Comparison of ENCODE assay signal across 8 cellular contexts in the genomic region with DNA sequence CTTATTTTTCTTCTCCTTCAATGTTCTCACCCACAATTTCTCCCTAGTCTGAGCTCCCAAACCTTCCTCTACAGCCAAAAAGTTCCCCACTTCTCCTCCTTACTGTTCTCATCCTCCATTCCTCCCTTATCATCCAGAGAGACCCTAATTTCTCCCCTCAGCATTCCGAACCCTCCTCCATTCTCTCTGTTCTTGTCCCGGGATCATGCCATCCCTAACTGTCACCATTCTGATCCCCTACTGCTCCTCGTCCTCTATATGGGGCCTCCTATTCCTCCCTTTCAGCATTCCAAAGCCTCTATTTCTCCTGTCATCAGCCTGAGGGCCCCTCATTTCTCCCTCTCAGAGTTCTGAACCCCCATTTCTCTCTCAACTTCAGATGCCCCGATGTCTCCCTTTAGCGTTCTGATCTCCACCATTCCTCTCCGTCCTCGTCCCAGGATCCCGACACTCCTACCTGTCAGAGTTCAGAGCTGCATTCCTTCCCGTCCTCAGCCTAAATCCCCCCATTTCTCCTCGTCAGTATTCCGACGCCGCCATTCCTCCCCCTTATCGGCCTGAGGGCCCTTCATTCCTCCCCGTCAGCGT. TPM values are rescaled to one million over a fixed set of nuclear protein-coding genes. Genes with fewer than 3 reads are reported as not detected.
DNase-seq lines count a peak whose midpoint lies in the region; ATAC-seq and TF ChIP-seq lines count a peak whose summit lies in the region.

No MANE protein-coding gene starts in this region.

- peak overlapping the region; percentile 99 for H3K9ac ChIP-seq in muscle layer of colon (ENCODE audit: low read length)

- CTCF ChIA-PET in A673 (lab: Charles Lee) = interaction anchor here (1.2 kb wide), 1 partner anchor 76 kb away, joined by 3 read pairs; no protein-coding TSS in a partner anchor

- H3K4me3 ChIP-seq in A673 (ENCODE audit: low read depth, low read length, poor library complexity, severe bottlenecking) (peak overlapping the region; percentile 91), muscle layer of colon (ENCODE audit: low read depth in 1 of 2, low read length in 2 of 2) (peak overlapping the region; percentile 86 to 99)

- H3K9me3 Mint-ChIP-seq in IgD-negative memory B cell (no peaks in the 10 kb centered on the region), chondrocyte (ENCODE audit: low read depth) (no peaks in the 10 kb centered on the region)

- H3K4me1 ChIP-seq in A673 (ENCODE audit: insufficient read depth, low read length, poor library complexity, severe bottlenecking) = peaks cover 15% of the 10 kb centered on the region
- peaks cover 27% of the 10 kb centered on the region for H3K4me1 ChIP-seq in muscle layer of colon (ENCODE audit: insufficient read depth, low read length)

- H3K27ac Mint-ChIP-seq in IgD-negative memory B cell = peak overlapping the region; percentile 92 to 96 (median 95)
- peak overlapping the region; percentile 83 for H3K27ac Mint-ChIP-seq in chondrocyte (ENCODE audit: unreplicated experiment)

- H3K27ac ChIP-seq in A673 (ENCODE audit: low read depth, low read length, poor library complexity, severe bottlenecking) (peak overlapping the region; percentile 86), muscle layer of colon (ENCODE audit: low read depth, low read length) (peak overlapping the region; percentile 81)

- BruUV-seq in A673 (replicated peaks; lab: Mats Ljungman, UMichigan) = no TSS peak

- H3K36me3 ChIP-seq in A673 (ENCODE audit: insufficient read depth, low read length, poor library complexity, severe bottlenecking) (peaks cover 47% of the 10 kb centered on the region), muscle layer of colon (ENCODE audit: insufficient read depth, low read length) (peaks cover 47% of the 10 kb centered on the region)

- no peak for ATAC-seq in HG02759 (IDR thresholded peaks at IDR 0.05; ENCODE audit: unreplicated experiment)
- ATAC-seq in HG02938 (IDR thresholded peaks at IDR 0.05; ENCODE audit: unreplicated experiment) = no peak
- ATAC-seq in GM19463 (IDR thresholded peaks at IDR 0.05; ENCODE audit: unreplicated experiment) = no peak

- TF ChIP-seq CTCF in A673 (conservative IDR thresholded peaks at IDR 0.05; ENCODE audit: low read depth, low read length) = no peak
- TF ChIP-seq CTCF in chondrocyte (IDR thresholded peaks at IDR 0.05) = no peak

- H3K27me3 ChIP-seq in A673 (replicated peaks; ENCODE audit: insufficient read depth, low read depth, low read length, poor library complexity) = no peaks in the 10 kb centered on the region
- H3K27me3 ChIP-seq in muscle layer of colon (ENCODE audit: control insufficient read depth in 1 of 2, insufficient read depth in 2 of 2, low read length in 2 of 2) = no peaks in the 10 kb centered on the region

- H3K9me3 ChIP-seq in A673 (ENCODE audit: low read depth, low read length, poor library complexity, severe bottlenecking) = no peaks in the 10 kb centered on the region
- H3K9me3 ChIP-seq in muscle layer of colon (ENCODE audit: low read length) = no peaks in the 10 kb centered on the region

- no peaks in the 10 kb centered on the region for H3K27me3 Mint-ChIP-seq in IgD-negative memory B cell
- no peaks in the 10 kb centered on the region for H3K27me3 Mint-ChIP-seq in chondrocyte (ENCODE audit: low read depth)

- peaks cover 20 to 27% (median 21%) of the 10 kb centered on the region in 3 donors for H3K4me1 Mint-ChIP-seq in IgD-negative memory B cell
- H3K4me1 Mint-ChIP-seq in chondrocyte (ENCODE audit: low read depth) = peaks cover 43% of the 10 kb centered on the region

- intact Hi-C loops in A673 (cut with micrococcal nuclease; ENCODE audit: unreplicated experiment) = no loop called here

- POLR2A ChIA-PET in A673 (lab: Charles Lee; ENCODE audit: low non-redundant PET) = interaction anchor here (0.6 kb wide), 1 partner anchor 45 kb away, joined by 3 read pairs; no protein-coding TSS in a partner anchor

- H3K4me3 Mint-ChIP-seq in IgD-negative memory B cell (peak overlapping the region; percentile 93 to 98 (median 96)), chondrocyte (ENCODE audit: unreplicated experiment) (peak overlapping the region; percentile 95)

- DNase-seq in A673 (ENCODE audit: low spot score) = no peak
- DNase-seq in chondrocyte (ENCODE audit: low spot score) = no peak
- no peak for DNase-seq in NCI-H1436 (lab: John Stamatoyannopoulos, UW)

- H3K36me3 Mint-ChIP-seq in IgD-negative memory B cell (peaks cover 22% of the 10 kb centered on the region), chondrocyte (ENCODE audit: low read depth) (peaks cover 27% of the 10 kb centered on the region)

RNA-seq across cellular contexts. Expression of a gene that starts 0.5 kb away (rescaled TPM):
- total RNA-seq in A673 (2021) (65.2 and 70.8 TPM in 2 replicates), chondrocyte (60.3 to 68.4 TPM (median 62.0 TPM) in 3 replicates)
- polyA plus RNA-seq in IgD-negative memory B cell = 42.6 TPM

RNA-seq across cellular contexts. Expression of a gene that starts 6.7 kb away (rescaled TPM):
- 89.5 and 94.5 TPM in 2 replicates for total RNA-seq in A673 (2021)
- 98.6 TPM for polyA plus RNA-seq in IgD-negative memory B cell
- total RNA-seq in chondrocyte = 47.6 to 60.3 TPM (median 59.2 TPM) in 3 replicates

RNA-seq across cellular contexts. Expression of a gene that starts 14.5 kb away (rescaled TPM):
- total RNA-seq in A673 (2021) = 0.22 and 0.26 TPM in 2 replicates
- polyA plus RNA-seq in IgD-negative memory B cell = not detected
- 0.17 to 0.26 TPM in 2 of 3 replicates, not detected in the other for total RNA-seq in chondrocyte
